In genomic region chr18:1102848-1103247, GRCh38 we compare ENCODE assay signal across 23 cellular contexts.
"Had no signal": no experiment of that assay in that cellular context is flagged by ENCODE, and none has a peak within 500 bp of the region (broad histone marks: within the 10 kb centered on the region; RNA-seq: fewer than 3 reads in every experiment).

No MANE protein-coding gene starts in this region.

- H3K9me3 Mint-ChIP-seq: activated CD4-positive, alpha-beta T cell treated with anti-CD3 and anti-CD28 coated beads, Interleukin-2, amount 10 ng/mL, durations not matched to agents 24 days and 14 days had no signal

- DNase-seq: activated CD4-positive, alpha-beta T cell treated with anti-CD3 and anti-CD28 coated beads for 1 hour; activated CD4-positive, alpha-beta T cell treated with anti-CD3 and anti-CD28 coated beads, Interleukin-2, amount 10 ng/mL, durations not matched to agents 24 days and 14 days; activated CD4-positive, alpha-beta T cell treated with anti-CD3 and anti-CD28 coated beads, Interleukin-2, amount 50 U/mL, for 48 hours; activated CD8-positive, alpha-beta memory T cell treated with anti-CD3 and anti-CD28 coated beads for 24 hours; activated gamma-delta T cell treated with Interleukin-2 at 50 U/mL for 16 hours; activated naive CD4-positive, alpha-beta T cell treated with anti-CD3 and anti-CD28 coated beads, Interleukin-2, amount 10 ng/mL, durations not matched to agents 7 days and 5 days; activated naive CD8-positive, alpha-beta T cell treated with anti-CD3 and anti-CD28 coated beads, Interleukin-2, amount 10 ng/mL, durations not matched to agents 7 days and 5 days; activated T-cell treated with anti-CD3 and anti-CD28 coated beads for 4 hours; activated T-cell treated with anti-CD3 and anti-CD28 coated beads, Interleukin-2, amount 50 U/mL, for 48 hours; adrenal gland; anterior cingulate cortex; cerebellar nuclear complex; KG1; NCI-H1048; NCI-H2029; NCI-H2107; NCI-H2171 treated with DMSO at 0.1 percent for 48 hours; NCI-H226; NCI-H526; SK-N-SH; T-helper 1 cell had no signal

- H3K4me3 ChIP-seq: adrenal gland, SJCRH30 had no signal

- H3K4me3 Mint-ChIP-seq: activated CD4-positive, alpha-beta T cell treated with anti-CD3 and anti-CD28 coated beads, Interleukin-2, amount 10 ng/mL, durations not matched to agents 24 days and 14 days; activated naive CD4-positive, alpha-beta T cell treated with anti-CD3 and anti-CD28 coated beads, Interleukin-2, amount 10 ng/mL, durations not matched to agents 7 days and 5 days; activated naive CD8-positive, alpha-beta T cell treated with anti-CD3 and anti-CD28 coated beads, Interleukin-2, amount 10 ng/mL, durations not matched to agents 7 days and 5 days had no signal

- H3K27ac Mint-ChIP-seq: activated CD4-positive, alpha-beta T cell treated with anti-CD3 and anti-CD28 coated beads, Interleukin-2, amount 10 ng/mL, durations not matched to agents 24 days and 14 days; activated naive CD4-positive, alpha-beta T cell treated with anti-CD3 and anti-CD28 coated beads, Interleukin-2, amount 10 ng/mL, durations not matched to agents 7 days and 5 days; activated naive CD8-positive, alpha-beta T cell treated with anti-CD3 and anti-CD28 coated beads, Interleukin-2, amount 10 ng/mL, durations not matched to agents 7 days and 5 days; activated T-helper 2 cell treated with anti-CD3 and anti-CD28 coated beads, Interferon-gamma antibody, Interleukin-2, Interleukin-4, amounts not matched to agents 10 μg/mL and 5 μg/mL and 100 μg/mL, durations not matched to agents 14 hours and 24 hours and 36 hours had no signal

- H3K4me1 ChIP-seq: adrenal gland, SJCRH30 had no signal

- H3K27ac ChIP-seq: adrenal gland, SJCRH30 had no signal

- H3K36me3 Mint-ChIP-seq: activated naive CD4-positive, alpha-beta T cell treated with anti-CD3 and anti-CD28 coated beads, Interleukin-2, amount 10 ng/mL, durations not matched to agents 7 days and 5 days; activated naive CD8-positive, alpha-beta T cell treated with anti-CD3 and anti-CD28 coated beads, Interleukin-2, amount 10 ng/mL, durations not matched to agents 7 days and 5 days had no signal

- H3K4me1 Mint-ChIP-seq: activated CD4-positive, alpha-beta T cell treated with anti-CD3 and anti-CD28 coated beads, Interleukin-2, amount 10 ng/mL, durations not matched to agents 24 days and 14 days; activated naive CD4-positive, alpha-beta T cell treated with anti-CD3 and anti-CD28 coated beads, Interleukin-2, amount 10 ng/mL, durations not matched to agents 7 days and 5 days; activated naive CD8-positive, alpha-beta T cell treated with anti-CD3 and anti-CD28 coated beads, Interleukin-2, amount 10 ng/mL, durations not matched to agents 7 days and 5 days had no signal

- H3K27me3 ChIP-seq: adrenal gland, SJCRH30 had no signal

- H3K36me3 ChIP-seq: adrenal gland, SJCRH30 had no signal

- H3K9ac ChIP-seq: SK-N-SH had no signal

- H3K4me2 ChIP-seq: SK-N-SH had no signal

- H3K27me3 Mint-ChIP-seq: activated CD4-positive, alpha-beta T cell treated with anti-CD3 and anti-CD28 coated beads, Interleukin-2, amount 10 ng/mL, durations not matched to agents 24 days and 14 days; activated naive CD4-positive, alpha-beta T cell treated with anti-CD3 and anti-CD28 coated beads, Interleukin-2, amount 10 ng/mL, durations not matched to agents 7 days and 5 days; activated naive CD8-positive, alpha-beta T cell treated with anti-CD3 and anti-CD28 coated beads, Interleukin-2, amount 10 ng/mL, durations not matched to agents 7 days and 5 days had no signal

- H3K9me3 ChIP-seq: adrenal gland, SJCRH30, SK-N-SH had no signal
